Comparison of ENCODE assay signal across 1 cellular context in the genomic region with DNA sequence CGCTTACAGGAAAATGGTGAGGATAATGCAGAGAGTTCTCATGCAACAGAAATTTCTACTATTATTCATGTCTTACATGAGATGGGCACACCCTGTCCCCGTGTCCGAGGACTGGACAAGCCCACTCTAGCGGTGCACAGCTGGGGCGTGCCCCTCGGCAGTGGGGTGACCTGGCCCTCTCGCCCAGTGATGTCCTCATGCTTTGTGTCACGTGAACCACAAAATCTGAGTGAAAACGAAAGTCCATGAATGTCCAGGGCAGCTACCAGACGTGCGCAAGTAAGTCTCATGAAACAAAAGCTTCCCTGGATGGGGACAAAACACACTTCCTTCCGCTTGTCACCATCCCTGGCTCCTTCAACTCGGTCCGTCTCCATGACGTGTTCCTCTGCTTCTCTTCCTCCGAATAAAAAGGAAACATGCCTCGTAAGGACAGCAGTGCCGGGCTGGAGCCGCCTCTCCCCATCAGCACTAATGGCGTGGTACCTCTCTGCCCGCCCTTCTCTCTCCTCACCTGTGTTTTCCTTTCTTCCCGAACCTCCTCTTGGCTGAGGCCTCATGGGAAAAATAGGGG.
TF ChIP-seq lines count a peak whose summit lies in the region.

No MANE protein-coding gene starts in this region.

TF ChIP-seq in GM23338, 12 proteins besides CTCF, POLR2A, EP300 and RAD21 (continued from another document):
- TF ChIP-seq, protein P1, sequence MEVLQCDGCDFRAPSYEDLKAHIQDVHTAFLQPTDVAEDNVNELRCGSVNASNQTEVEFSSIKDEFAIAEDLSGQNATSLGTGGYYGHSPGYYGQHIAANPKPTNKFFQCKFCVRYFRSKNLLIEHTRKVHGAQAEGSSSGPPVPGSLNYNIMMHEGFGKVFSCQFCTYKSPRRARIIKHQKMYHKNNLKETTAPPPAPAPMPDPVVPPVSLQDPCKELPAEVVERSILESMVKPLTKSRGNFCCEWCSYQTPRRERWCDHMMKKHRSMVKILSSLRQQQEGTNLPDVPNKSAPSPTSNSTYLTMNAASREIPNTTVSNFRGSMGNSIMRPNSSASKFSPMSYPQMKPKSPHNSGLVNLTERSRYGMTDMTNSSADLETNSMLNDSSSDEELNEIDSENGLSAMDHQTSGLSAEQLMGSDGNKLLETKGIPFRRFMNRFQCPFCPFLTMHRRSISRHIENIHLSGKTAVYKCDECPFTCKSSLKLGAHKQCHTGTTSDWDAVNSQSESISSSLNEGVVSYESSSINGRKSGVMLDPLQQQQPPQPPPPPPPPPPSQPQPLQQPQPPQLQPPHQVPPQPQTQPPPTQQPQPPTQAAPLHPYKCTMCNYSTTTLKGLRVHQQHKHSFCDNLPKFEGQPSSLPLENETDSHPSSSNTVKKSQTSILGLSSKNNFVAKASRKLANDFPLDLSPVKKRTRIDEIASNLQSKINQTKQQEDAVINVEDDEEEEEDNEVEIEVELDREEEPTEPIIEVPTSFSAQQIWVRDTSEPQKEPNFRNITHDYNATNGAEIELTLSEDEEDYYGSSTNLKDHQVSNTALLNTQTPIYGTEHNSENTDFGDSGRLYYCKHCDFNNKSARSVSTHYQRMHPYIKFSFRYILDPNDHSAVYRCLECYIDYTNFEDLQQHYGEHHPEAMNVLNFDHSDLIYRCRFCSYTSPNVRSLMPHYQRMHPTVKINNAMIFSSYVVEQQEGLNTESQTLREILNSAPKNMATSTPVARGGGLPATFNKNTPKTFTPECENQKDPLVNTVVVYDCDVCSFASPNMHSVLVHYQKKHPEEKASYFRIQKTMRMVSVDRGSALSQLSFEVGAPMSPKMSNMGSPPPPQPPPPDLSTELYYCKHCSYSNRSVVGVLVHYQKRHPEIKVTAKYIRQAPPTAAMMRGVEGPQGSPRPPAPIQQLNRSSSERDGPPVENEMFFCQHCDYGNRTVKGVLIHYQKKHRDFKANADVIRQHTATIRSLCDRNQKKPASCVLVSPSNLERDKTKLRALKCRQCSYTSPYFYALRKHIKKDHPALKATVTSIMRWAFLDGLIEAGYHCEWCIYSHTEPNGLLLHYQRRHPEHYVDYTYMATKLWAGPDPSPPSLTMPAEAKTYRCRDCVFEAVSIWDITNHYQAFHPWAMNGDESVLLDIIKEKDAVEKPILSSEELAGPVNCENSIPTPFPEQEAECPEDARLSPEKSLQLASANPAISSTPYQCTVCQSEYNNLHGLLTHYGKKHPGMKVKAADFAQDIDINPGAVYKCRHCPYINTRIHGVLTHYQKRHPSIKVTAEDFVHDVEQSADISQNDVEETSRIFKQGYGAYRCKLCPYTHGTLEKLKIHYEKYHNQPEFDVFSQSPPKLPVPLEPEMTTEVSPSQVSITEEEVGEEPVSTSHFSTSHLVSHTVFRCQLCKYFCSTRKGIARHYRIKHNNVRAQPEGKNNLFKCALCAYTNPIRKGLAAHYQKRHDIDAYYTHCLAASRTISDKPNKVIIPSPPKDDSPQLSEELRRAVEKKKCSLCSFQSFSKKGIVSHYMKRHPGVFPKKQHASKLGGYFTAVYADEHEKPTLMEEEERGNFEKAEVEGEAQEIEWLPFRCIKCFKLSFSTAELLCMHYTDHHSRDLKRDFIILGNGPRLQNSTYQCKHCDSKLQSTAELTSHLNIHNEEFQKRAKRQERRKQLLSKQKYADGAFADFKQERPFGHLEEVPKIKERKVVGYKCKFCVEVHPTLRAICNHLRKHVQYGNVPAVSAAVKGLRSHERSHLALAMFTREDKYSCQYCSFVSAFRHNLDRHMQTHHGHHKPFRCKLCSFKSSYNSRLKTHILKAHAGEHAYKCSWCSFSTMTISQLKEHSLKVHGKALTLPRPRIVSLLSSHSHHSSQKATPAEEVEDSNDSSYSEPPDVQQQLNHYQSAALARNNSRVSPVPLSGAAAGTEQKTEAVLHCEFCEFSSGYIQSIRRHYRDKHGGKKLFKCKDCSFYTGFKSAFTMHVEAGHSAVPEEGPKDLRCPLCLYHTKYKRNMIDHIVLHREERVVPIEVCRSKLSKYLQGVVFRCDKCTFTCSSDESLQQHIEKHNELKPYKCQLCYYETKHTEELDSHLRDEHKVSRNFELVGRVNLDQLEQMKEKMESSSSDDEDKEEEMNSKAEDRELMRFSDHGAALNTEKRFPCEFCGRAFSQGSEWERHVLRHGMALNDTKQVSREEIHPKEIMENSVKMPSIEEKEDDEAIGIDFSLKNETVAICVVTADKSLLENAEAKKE (CRISPR knock-in tag; IDR thresholded peaks at IDR 0.05), result no peak
- TF ChIP-seq JUNB (IDR thresholded peaks at IDR 0.05; ENCODE audit: unreplicated experiment) (no peak), ZNF331 (CRISPR knock-in tag; IDR thresholded peaks at IDR 0.05; ENCODE audit: low read depth) (no peak), EZH2phosphoT487 (IDR thresholded peaks at IDR 0.05; ENCODE audit: unreplicated experiment) (no peak)
